ENCODE assay signal across 24 cellular contexts in the genomic region with DNA sequence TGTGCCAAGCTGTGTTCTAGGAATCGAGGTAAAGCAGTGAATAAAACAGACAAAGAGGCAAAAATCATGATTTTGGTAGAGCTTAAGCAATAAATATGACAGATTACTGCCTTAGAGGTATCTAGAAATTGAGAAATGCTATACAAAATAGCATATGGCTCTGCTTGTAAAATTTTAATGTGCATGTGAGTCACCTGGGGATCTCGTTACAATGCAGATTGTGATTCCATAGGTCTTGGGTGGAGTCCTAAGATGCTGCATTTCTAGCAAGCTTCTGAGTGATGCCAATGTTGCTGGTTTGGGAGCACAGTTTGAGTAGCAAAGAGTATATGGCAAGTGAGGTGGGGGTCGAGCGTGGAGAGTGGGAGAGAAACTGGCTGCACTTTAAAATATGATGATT.
DNase-seq lines count a peak whose midpoint lies in the region; ATAC-seq and TF ChIP-seq lines count a peak whose summit lies in the region.
"Had no signal": no experiment of that assay in that cellular context is flagged by ENCODE, and none has a peak within 500 bp of the region (broad histone marks: within the 10 kb centered on the region; RNA-seq: fewer than 3 reads in every experiment).

No MANE protein-coding gene starts in this region.

- H3K9me3 Mint-ChIP-seq in MCF 10A (ENCODE audit: unreplicated experiment), result no peaks in the 10 kb centered on the region
- H3K9me3 Mint-ChIP-seq: CD4-positive, alpha-beta T cell; GM23338; HFFc6 had no signal

- H3K36me3 Mint-ChIP-seq in MCF 10A (ENCODE audit: insufficient read depth, unreplicated experiment), result no peaks in the 10 kb centered on the region
- H3K36me3 Mint-ChIP-seq: CD14-positive monocyte; CD8-positive, alpha-beta memory T cell had no signal

- no peak overlapping the region for H3K27ac Mint-ChIP-seq in MCF 10A (ENCODE audit: low read depth, unreplicated experiment)
- H3K27ac Mint-ChIP-seq: CD14-positive monocyte; CD4-positive, alpha-beta T cell; CD8-positive, alpha-beta memory T cell; GM23338; H9; HFFc6 had no signal

- H3K4me3 ChIP-seq in mammary epithelial cell (replicated peaks in 1 of 3; ENCODE audit: insufficient read depth in 1 of 3, low read depth in 2 of 3, low read length in 3 of 3) (no peak overlapping the region), PC-3 (ENCODE audit: low read length) (no peak overlapping the region), fibroblast of villous mesenchyme (ENCODE audit: low read depth, low read length) (no peak overlapping the region)
- H3K4me3 ChIP-seq: A549; BLaER1 treated with 17β-estradiol and CSF1 and Interleukin-3, amounts not matched to agents 10 nM and 100 nM; GM23338 had no signal

- H3K4me3 Mint-ChIP-seq in MCF 10A (ENCODE audit: unreplicated experiment), result no peak overlapping the region
- H3K4me3 Mint-ChIP-seq: CD4-positive, alpha-beta T cell; CD8-positive, alpha-beta memory T cell; GM23338; H9; HFFc6 had no signal

- CTCF ChIA-PET in MCF 10A (lab: Yijun Ruan, JAX) (no interaction called here), mammary epithelial cell (lab: Charles Lee; ENCODE audit: low non-redundant PET) (no interaction called here), PC-3 (lab: Charles Lee) (interaction anchor here (0.6 to 0.7 kb wide), 2 partner anchors 157 to 384 kb away, joined by 3 read pairs; no protein-coding TSS in a partner anchor)

- no peaks in the 10 kb centered on the region for H3F3A ChIP-seq in PC-3 (ENCODE audit: low read length, unreplicated experiment)

- BruUV-seq in MCF 10A (replicated peaks; lab: Mats Ljungman, UMichigan) (no TSS peak), mammary epithelial cell (replicated peaks; lab: Mats Ljungman, UMichigan) (no TSS peak), PC-3 (replicated peaks; lab: Mats Ljungman, UMichigan) (no TSS peak)

- H3K79me2 ChIP-seq in mammary epithelial cell (ENCODE audit: insufficient read depth, low read length) (no peaks in the 10 kb centered on the region), PC-3 (ENCODE audit: low read length) (no peaks in the 10 kb centered on the region)

- H3K9me2 ChIP-seq in PC-3 (replicated peaks; ENCODE audit: low read length), result no peaks in the 10 kb centered on the region

- H4K20me1 ChIP-seq in mammary epithelial cell (ENCODE audit: insufficient read depth, low read length) (no peaks in the 10 kb centered on the region), PC-3 (ENCODE audit: low read length) (no peaks in the 10 kb centered on the region)
- H4K20me1 ChIP-seq: BLaER1 treated with 17β-estradiol and CSF1 and Interleukin-3, amounts not matched to agents 10 nM and 100 nM had no signal

- no peak overlapping the region for H2AFZ ChIP-seq in mammary epithelial cell (ENCODE audit: low read depth, low read length)
- H2AFZ ChIP-seq in PC-3 (ENCODE audit: low read length), result no peak overlapping the region
- H2AFZ ChIP-seq: GM23338 had no signal

- in situ Hi-C loops in mammary epithelial cell (cut with MboI; ENCODE audit: low sequenced_read_pairs in 2 of 2), result no loop called here

- H3K27ac ChIP-seq in mammary epithelial cell (ENCODE audit: insufficient read depth, low read depth, low read length) (no peak overlapping the region), PC-3 (ENCODE audit: low read length) (no peak overlapping the region)
- H3K27ac ChIP-seq: A549; BLaER1 treated with 17β-estradiol and CSF1 and Interleukin-3, amounts not matched to agents 10 nM and 100 nM had no signal

- DNase-seq in MCF 10A (ENCODE audit: unreplicated experiment) (peak; percentile 24), mammary epithelial cell (no peak), PC-3 (peak; percentile 87), fibroblast of villous mesenchyme (ENCODE audit: low read depth) (peak; percentile 22), left ventricle myocardium superior (no peak), GDM1 (lab: John Stamatoyannopoulos, UW) (no peak), NCI-H187 treated with DMSO at 0.1 percent for 48 hours (lab: John Stamatoyannopoulos, UW) (no peak)
- DNase-seq: 8988T; ACHN; AML-193; BE2C; CD4-positive, alpha-beta T cell; CD8-positive, alpha-beta memory T cell; DMS 273 treated with DMSO at 0.1 percent for 48 hours; DMS79; EL; GF-D8; H9; HFFc6 had no signal

- POLR2A ChIA-PET in MCF 10A (lab: Yijun Ruan, JAX), result no interaction called here
- POLR2A ChIA-PET in PC-3 (lab: Charles Lee; ENCODE audit: unreplicated experiment), result no interaction called here

- 37% methylated on average over 4 of the region's 4 CpGs for WGBS in mammary epithelial cell (ENCODE audit: low coverage, missing lambda C conversion rate)

- TF ChIP-seq CTCF in MCF 10A (IDR thresholded peaks at IDR 0.05; ENCODE audit: unreplicated experiment), result no peak
- no peak for TF ChIP-seq CTCF in mammary epithelial cell (conservative IDR thresholded peaks at IDR 0.05 in 1 of 2, IDR thresholded peaks at IDR 0.05 in 1 of 2; ENCODE audit: extremely low read depth in 1 of 2, insufficient read depth in 1 of 2, low read depth in 1 of 2, low read length in 2 of 2)
- no peak for TF ChIP-seq CTCF in PC-3 (conservative IDR thresholded peaks at IDR 0.05; ENCODE audit: low read depth, low read length)
- no peak for TF ChIP-seq CTCF in fibroblast of villous mesenchyme (IDR thresholded peaks at IDR 0.05; ENCODE audit: insufficient read depth, low read depth, low read length)

- peaks cover 17% of the 10 kb centered on the region for H3K27me3 Mint-ChIP-seq in MCF 10A (ENCODE audit: insufficient read depth, unreplicated experiment)
- H3K27me3 Mint-ChIP-seq: CD4-positive, alpha-beta T cell; CD8-positive, alpha-beta memory T cell had no signal

- peak; percentile 91 for ATAC-seq in PC-3
- no peak for ATAC-seq in left ventricle myocardium superior
- ATAC-seq: A549, GM23338, HCT116 had no signal

- no peaks in the 10 kb centered on the region for H3K4me1 Mint-ChIP-seq in MCF 10A (ENCODE audit: insufficient read depth, unreplicated experiment)
- H3K4me1 Mint-ChIP-seq: CD8-positive, alpha-beta memory T cell; GM23338; H9 had no signal

- no peak overlapping the region for H3K9ac ChIP-seq in mammary epithelial cell (ENCODE audit: insufficient read depth, low read length)
- H3K9ac ChIP-seq in PC-3 (ENCODE audit: low read length), result no peak overlapping the region
- H3K9ac ChIP-seq: BLaER1 treated with 17β-estradiol and CSF1 and Interleukin-3, amounts not matched to agents 10 nM and 100 nM had no signal

- dilution Hi-C loops in mammary epithelial cell (cut with HindIII; ENCODE audit: low sequenced_read_pairs), result no loop called here

- H3K27me3 ChIP-seq in mammary epithelial cell (ENCODE audit: insufficient read depth, low read length) (no peaks in the 10 kb centered on the region), PC-3 (ENCODE audit: low read length) (no peaks in the 10 kb centered on the region)
- H3K27me3 ChIP-seq: BE2C; BLaER1 treated with 17β-estradiol and CSF1 and Interleukin-3, amounts not matched to agents 10 nM and 100 nM had no signal

- H3K9me3 ChIP-seq in mammary epithelial cell (replicated peaks; ENCODE audit: insufficient read depth, low read length) (no peaks in the 10 kb centered on the region), PC-3 (ENCODE audit: low read length) (no peaks in the 10 kb centered on the region)
- H3K9me3 ChIP-seq: A549; BE2C; BLaER1 treated with 17β-estradiol and CSF1 and Interleukin-3, amounts not matched to agents 10 nM and 100 nM had no signal

- H3K4me1 ChIP-seq in mammary epithelial cell (ENCODE audit: insufficient read depth, low read length), result no peaks in the 10 kb centered on the region
- peaks cover 14% of the 10 kb centered on the region for H3K4me1 ChIP-seq in PC-3 (ENCODE audit: insufficient read depth, low read length)
- H3K4me1 ChIP-seq: A549, BE2C had no signal

- H3K4me2 ChIP-seq in mammary epithelial cell (ENCODE audit: insufficient read depth, low read depth, low read length) (no peak overlapping the region), PC-3 (ENCODE audit: low read length) (peak overlapping the region; percentile 43)
- H3K4me2 ChIP-seq: A549, GM23338 had no signal

- intact Hi-C loops in MCF 10A (cut with micrococcal nuclease), result no loop called here
- intact Hi-C loops in mammary epithelial cell (cut with micrococcal nuclease), result no loop called here
- intact Hi-C loops in PC-3 (cut with micrococcal nuclease), result no loop called here
- intact Hi-C loops in left ventricle myocardium superior (cut with micrococcal nuclease), result loop anchor here (2.0 kb wide), 1 partner anchor 17 kb away; no protein-coding TSS in a partner anchor

- no peaks in the 10 kb centered on the region for H3K36me3 ChIP-seq in mammary epithelial cell (ENCODE audit: insufficient read depth, low read length)
- H3K36me3 ChIP-seq in PC-3 (ENCODE audit: low read depth, low read length), result no peaks in the 10 kb centered on the region
- H3K36me3 ChIP-seq: BE2C; BLaER1 treated with 17β-estradiol and CSF1 and Interleukin-3, amounts not matched to agents 10 nM and 100 nM had no signal

Comparison
In these comparisons a context has a peak if more than half of its experiments do, and no peak if none do; other contexts are left out.
1. DNase-seq: peak in MCF 10A (single experiment), PC-3 (single experiment) and fibroblast of villous mesenchyme (single experiment); none in mammary epithelial cell (single experiment), left ventricle myocardium superior (single experiment), GDM1 (single experiment) and NCI-H187 treated with DMSO at 0.1 percent for 48 hours (single experiment).